ENCODE assay signal across 8 cellular contexts in genomic region chr10:93462881-93463280, GRCh38. TPM values are rescaled to one million over a fixed set of nuclear protein-coding genes. Genes with fewer than 3 reads are reported as not detected.
DNase-seq lines count a peak whose midpoint lies in the region; ATAC-seq and TF ChIP-seq lines count a peak whose summit lies in the region.

No MANE protein-coding gene starts in this region.

- H3K36me3 Mint-ChIP-seq in activated T-cell treated with anti-CD3 and anti-CD28 coated beads, Interleukin-2, amount 50 U/mL, for 4 hours (ENCODE audit: insufficient read depth), result no peaks in the 10 kb centered on the region

- H3K4me1 ChIP-seq in transverse colon (peaks cover 45 to 83% (median 56%) of the 10 kb centered on the region in 4 donors), HAP-1 (0 out of 2 replicates have a peak, but pooled peaks cover 3% of the 10 kb centered on the region)

- peaks cover 19% of the 10 kb centered on the region for H3K4me1 Mint-ChIP-seq in activated T-cell treated with anti-CD3 and anti-CD28 coated beads, Interleukin-2, amount 50 U/mL, for 4 hours (ENCODE audit: low read depth)

- ATAC-seq in activated T-cell treated with anti-CD3 and anti-CD28 coated beads, Interleukin-2, amount 50 U/mL, for 4 hours, result peak; percentile 82 to 85

- peak; percentile 42 for TF ChIP-seq EP300 in transverse colon (IDR thresholded peaks at IDR 0.05; ENCODE audit: low read depth)

- peak overlapping the region; percentile 86 to 97 (median 94) for H3K27ac ChIP-seq in transverse colon

- H3K4me3 ChIP-seq in transverse colon (no peak overlapping the region), HAP-1 (no peak overlapping the region)

- no peaks in the 10 kb centered on the region for H3K27me3 Mint-ChIP-seq in activated T-cell treated with anti-CD3 and anti-CD28 coated beads, Interleukin-2, amount 50 U/mL, for 4 hours (ENCODE audit: low read depth)

- no peak for TF ChIP-seq CTCF in transverse colon (IDR thresholded peaks at IDR 0.05)

- H3K36me3 ChIP-seq in transverse colon, result no peaks in the 10 kb centered on the region
- no peaks in the 10 kb centered on the region for H3K36me3 ChIP-seq in HAP-1 (replicated peaks)

- 54 to 67% methylated on average over 7 to 9 of the region's 9 CpGs for WGBS in transverse colon (ENCODE audit: low coverage in 1 of 2), 2 donors

- H3K4me3 Mint-ChIP-seq in activated T-cell treated with anti-CD3 and anti-CD28 coated beads, Interleukin-2, amount 50 U/mL, for 4 hours, result peak overlapping the region; percentile 46

- no peaks in the 10 kb centered on the region for H3K9me3 Mint-ChIP-seq in activated T-cell treated with anti-CD3 and anti-CD28 coated beads, Interleukin-2, amount 50 U/mL, for 4 hours

- DNase-seq in activated T-cell treated with anti-CD3 and anti-CD28 coated beads for 48 hours (ENCODE audit: low read depth) (peak; percentile 43), kidney tubule cell (ENCODE audit: low spot score) (peak; percentile 71), transverse colon (no peak), HAP-1 (ENCODE audit: low spot score in 2 of 2) (no peak), NCI-H1092 (lab: John Stamatoyannopoulos, UW) (no peak), NAMALWA (ENCODE audit: low spot score) (no peak)
- no peak for DNase-seq in activated T-cell treated with anti-CD3 and anti-CD28 coated beads, Interleukin-2, amount 50 U/mL, for 1 hour
- DNase-seq in activated T-cell treated with anti-CD3 and anti-CD28 coated beads, Interleukin-2, amount 50 U/mL, for 4 hours, result no peak

- TF ChIP-seq POLR2A in transverse colon (IDR thresholded peaks at IDR 0.05), result no peak

- intact Hi-C loops in transverse colon (cut with DNase I; ENCODE audit: low total_unique reads), result no loop called here

- H3K27me3 ChIP-seq in transverse colon (no peaks in the 10 kb centered on the region), HAP-1 (ENCODE audit: low read depth) (no peaks in the 10 kb centered on the region)

- in situ Hi-C loops in transverse colon (cut with MboI; ENCODE audit: low pct_ligation_motif_present in 1 of 4, low pct_unique_long_range_greater_than_20kb in 1 of 4, low sequenced_read_pairs in 3 of 4), result no loop called here
- in situ Hi-C loops in HAP-1 (cut with MboI; ENCODE audit: low sequenced_read_pairs), result no loop called here

- no peaks in the 10 kb centered on the region for H3K9me3 ChIP-seq in transverse colon
- H3K9me3 ChIP-seq in HAP-1, result no peaks in the 10 kb centered on the region

RNA-seq across cellular contexts. Expression of gene MYOF, which starts 19.3 kb away (rescaled TPM):
- 10 to 100 TPM; 39.2 to 65.4 (median 42.6) TPM for total RNA-seq in activated T-cell treated with anti-CD3 and anti-CD28 coated beads, Interleukin-2, amount 50 U/mL, for 4 hours
- total RNA-seq in transverse colon, result 10 to 100 TPM; 18.9 to 57.2 (median 50.2) TPM

RNA-seq across cellular contexts. Expression of gene CEP55, which starts 33.5 kb away (rescaled TPM):
- total RNA-seq in activated T-cell treated with anti-CD3 and anti-CD28 coated beads, Interleukin-2, amount 50 U/mL, for 4 hours, result 1 to 10 TPM; 6.0 to 8.2 (median 8.0) TPM
- 10 to 100 TPM in 1 of 4 donors, 1 to 10 TPM in 2, not detected in 1; 1.1 to 13.1 (median 4.3) TPM for total RNA-seq in transverse colon

Comparison
In these comparisons a context has a peak if more than half of its experiments do, and no peak if none do; other contexts are left out.
1. DNase-seq: peak in activated T-cell treated with anti-CD3 and anti-CD28 coated beads for 48 hours (single experiment) and kidney tubule cell (single experiment); none in activated T-cell treated with anti-CD3 and anti-CD28 coated beads, Interleukin-2, amount 50 U/mL, for 1 hour (single experiment), activated T-cell treated with anti-CD3 and anti-CD28 coated beads, Interleukin-2, amount 50 U/mL, for 4 hours (single experiment), transverse colon (single experiment), HAP-1 (0 of 2), NCI-H1092 (single experiment) and NAMALWA (single experiment).